In genomic region chr19:51594774-51595109, GRCh38 we compare ENCODE assay signal across 8 cellular contexts. TPM values are rescaled to one million over a fixed set of nuclear protein-coding genes. Genes with fewer than 3 reads are reported as not detected.
DNase-seq lines count a peak whose midpoint lies in the region; ATAC-seq lines count a peak whose summit lies in the region.

No MANE protein-coding gene starts in this region.

- peak overlapping the region; percentile 74 for H3K27ac ChIP-seq in substantia nigra (ENCODE audit: low read depth, low read length, poor library complexity, severe bottlenecking)

- peak overlapping the region; percentile 78 for H3K4me3 ChIP-seq in iPS-18c (ENCODE audit: insufficient read depth, low read depth, low read length)

- peak; percentile 11 to 16 for ATAC-seq in activated naive CD4-positive, alpha-beta T cell treated with anti-CD3 and anti-CD28 coated beads, Interleukin-2, amount 50 U/mL, for 72 hours

- peaks cover 15% of the 10 kb centered on the region for H3K4me1 Mint-ChIP-seq in T-helper 2 cell treated with Interferon-gamma antibody and Interleukin-4, amounts not matched to agents 5 μg/mL and 100 μg/mL, for 36 hours (ENCODE audit: low read depth)

- peak overlapping the region; percentile 91 for H3K4me3 Mint-ChIP-seq in T-helper 2 cell treated with Interferon-gamma antibody and Interleukin-4, amounts not matched to agents 5 μg/mL and 100 μg/mL, for 36 hours

- peaks cover 7% of the 10 kb centered on the region for H3K36me3 Mint-ChIP-seq in T-helper 2 cell treated with Interferon-gamma antibody and Interleukin-4, amounts not matched to agents 5 μg/mL and 100 μg/mL, for 36 hours (ENCODE audit: low read depth)
- peaks cover 6 to 19% of the 10 kb centered on the region in 2 donors for H3K36me3 Mint-ChIP-seq in activated naive CD4-positive, alpha-beta T cell treated with anti-CD3 and anti-CD28 coated beads, Interleukin-2, amount 50 U/mL, for 72 hours

- DNase-seq in T-helper 2 cell treated with Interferon-gamma antibody and Interleukin-4, amounts not matched to agents 5 μg/mL and 100 μg/mL, for 36 hours (ENCODE audit: low spot score), result no peak
- DNase-seq in T-helper 2 cell, result no peak
- no peak for DNase-seq in activated naive CD4-positive, alpha-beta T cell treated with anti-CD3 and anti-CD28 coated beads, Interleukin-2, amount 50 U/mL, for 72 hours (ENCODE audit: low spot score in 2 of 2)
- DNase-seq in substantia nigra (lab: John Stamatoyannopoulos, UW), result no peak
- DNase-seq in OCI-M2 (lab: John Stamatoyannopoulos, UW; ENCODE audit: unreplicated experiment), result no peak
- DNase-seq in NCI-H1417 (lab: John Stamatoyannopoulos, UW), result no peak
- no peak for DNase-seq in DMS 273 treated with DMSO at 0.1 percent for 48 hours (lab: John Stamatoyannopoulos, UW)

- peaks cover 2% of the 10 kb centered on the region for H3K9me3 Mint-ChIP-seq in T-helper 2 cell treated with Interferon-gamma antibody and Interleukin-4, amounts not matched to agents 5 μg/mL and 100 μg/mL, for 36 hours
- H3K9me3 Mint-ChIP-seq in activated naive CD4-positive, alpha-beta T cell treated with anti-CD3 and anti-CD28 coated beads, Interleukin-2, amount 50 U/mL, for 72 hours, result peaks cover 2 to 6% of the 10 kb centered on the region in 2 donors

- H3K27me3 Mint-ChIP-seq in T-helper 2 cell treated with Interferon-gamma antibody and Interleukin-4, amounts not matched to agents 5 μg/mL and 100 μg/mL, for 36 hours (ENCODE audit: low read depth), result peaks cover 2% of the 10 kb centered on the region

- peak overlapping the region; percentile 85 for H3K27ac Mint-ChIP-seq in T-helper 2 cell treated with Interferon-gamma antibody and Interleukin-4, amounts not matched to agents 5 μg/mL and 100 μg/mL, for 36 hours
- H3K27ac Mint-ChIP-seq in activated naive CD4-positive, alpha-beta T cell treated with anti-CD3 and anti-CD28 coated beads, Interleukin-2, amount 50 U/mL, for 72 hours, result peak overlapping the region; percentile 11 to 57

- no peaks in the 10 kb centered on the region for H3K9me3 ChIP-seq in iPS-18c (ENCODE audit: control insufficient read depth, insufficient read depth, low read length)

RNA-seq across cellular contexts. Expression of gene ZNF175, which starts 23.7 kb away (rescaled TPM):
- total RNA-seq in activated naive CD4-positive, alpha-beta T cell treated with anti-CD3 and anti-CD28 coated beads, Interleukin-2, amount 50 U/mL, for 72 hours, result 10 to 100 TPM; 11.3 to 14.2 TPM

RNA-seq across cellular contexts. Expression of gene SIGLEC5, which starts 35.5 kb away (rescaled TPM):
- total RNA-seq in activated naive CD4-positive, alpha-beta T cell treated with anti-CD3 and anti-CD28 coated beads, Interleukin-2, amount 50 U/mL, for 72 hours, result not detected

RNA-seq across cellular contexts. Expression of gene SIGLEC14, which starts 51.9 kb away (rescaled TPM):
- under 1 TPM in 1 of 2 donors, not detected in 1; 0.47 TPM for total RNA-seq in activated naive CD4-positive, alpha-beta T cell treated with anti-CD3 and anti-CD28 coated beads, Interleukin-2, amount 50 U/mL, for 72 hours
